In the genomic region with DNA sequence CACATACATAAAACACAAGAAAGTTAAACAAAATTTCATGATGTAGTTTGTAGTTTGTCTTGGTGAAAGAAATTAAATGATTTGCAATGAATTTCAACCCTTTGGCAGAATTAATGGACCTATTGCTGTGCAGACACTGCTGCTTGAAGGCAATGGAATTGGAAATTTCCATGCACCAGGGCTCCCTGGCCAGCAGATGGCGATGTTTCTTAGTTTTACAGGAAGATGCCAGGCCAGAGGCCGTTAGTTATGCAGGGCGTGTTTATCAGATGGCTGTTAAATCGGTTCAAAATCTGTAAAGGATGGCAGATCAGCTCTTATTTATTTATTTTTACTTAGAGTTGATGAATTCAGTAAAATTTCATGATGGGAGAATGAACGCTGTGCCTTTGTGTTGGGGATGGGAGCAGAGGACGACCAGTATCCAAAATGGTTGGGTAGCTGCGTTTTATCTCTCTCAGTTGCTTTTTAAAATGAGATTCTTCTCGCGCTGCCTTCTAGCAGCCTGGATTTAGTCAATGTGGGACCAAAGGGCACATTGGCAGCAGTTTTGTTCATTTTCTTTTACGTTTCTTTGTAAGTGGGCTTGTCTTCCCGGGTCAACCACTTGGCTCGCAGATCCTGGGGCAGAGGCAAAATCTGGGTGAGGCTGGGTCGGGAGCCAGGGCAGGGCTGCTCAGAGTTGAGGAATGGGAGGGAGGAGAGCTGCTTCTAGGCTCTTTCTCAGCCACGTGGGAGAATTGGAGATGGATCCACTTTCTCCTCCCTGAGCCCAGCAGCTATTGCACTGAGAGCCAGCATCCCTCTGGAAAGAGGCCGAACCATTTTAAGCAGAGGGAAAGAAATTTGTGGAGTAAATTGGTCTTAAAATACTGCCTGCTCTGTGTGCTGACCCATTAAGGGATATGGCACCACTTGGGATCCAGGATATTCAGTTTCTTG, we compare ENCODE assay signal across 8 cellular contexts.
A peak's percentile ranks its signal among the peaks of the same experiment; 100 is the strongest.
DNase-seq lines count a peak whose midpoint lies in the region; FAIRE-seq and TF ChIP-seq lines count a peak whose summit lies in the region.

No MANE protein-coding gene starts in this region.

- DNase-seq in GM04504 (ENCODE audit: low read depth) (peak; percentile 43), H54 (ENCODE audit: insufficient read length, low spot score) (peak; percentile 7), LoVo (ENCODE audit: low spot score) (peak; percentile 75), RWPE1 (ENCODE audit: low spot score) (peak; percentile 31), globus pallidus (ENCODE audit: low spot score) (peak; percentile 86), urothelium cell line (ENCODE audit: low spot score) (peak; percentile 57)
- DNase-seq in activated naive CD4-positive, alpha-beta T cell treated with Interleukin-2 at 50 U/mL for 16 hours, result peak; percentile 52

- TF ChIP-seq CTCF in RWPE1 (conservative IDR thresholded peaks at IDR 0.05; ENCODE audit: low read depth) (peak; percentile 87), parathyroid adenoma (IDR thresholded peaks at IDR 0.05) (peak; percentile 90)

- H3K4me1 ChIP-seq in parathyroid adenoma, result no peaks in the 10 kb centered on the region

- no peaks in the 10 kb centered on the region for H3K79me2 ChIP-seq in parathyroid adenoma

- H3K9ac ChIP-seq in parathyroid adenoma, result no peak overlapping the region

- peak overlapping the region; percentile 37 for H3K4me2 ChIP-seq in parathyroid adenoma (ENCODE audit: low read length)

- TF ChIP-seq POLR2A in H54 (IDR thresholded peaks at IDR 0.05; ENCODE audit: low read depth, low read length), result no peak

- CTCF ChIA-PET in RWPE1 (lab: Yijun Ruan, JAX), result interaction anchor here (0.8 to 1.4 kb wide), 3 partner anchors 9 to 973 kb away, joined by 3 to 5 read pairs (median 3); no protein-coding TSS in a partner anchor

- H3K4me3 ChIP-seq in parathyroid adenoma (ENCODE audit: low read depth, low read length), result no peak overlapping the region

- no peaks in the 10 kb centered on the region for H3K27me3 ChIP-seq in parathyroid adenoma (ENCODE audit: control insufficient read depth, insufficient read depth, low read length)

- POLR2A ChIA-PET in RWPE1 (lab: Yijun Ruan, JAX; ENCODE audit: low non-redundant PET), result no interaction called here

- FAIRE-seq in H54 (lab: Jason Lieb, UNC) (no peak), urothelium cell line (lab: Jason Lieb, UNC) (no peak)

- H3K9me3 ChIP-seq in parathyroid adenoma (ENCODE audit: control insufficient read depth, low read length), result no peaks in the 10 kb centered on the region

- no peak overlapping the region for H3K27ac ChIP-seq in RWPE1
- H3K27ac ChIP-seq in parathyroid adenoma, result no peak overlapping the region

- no peaks in the 10 kb centered on the region for H3K36me3 ChIP-seq in parathyroid adenoma (ENCODE audit: control insufficient read depth, insufficient read depth, low read length)

- peak overlapping the region; percentile 75 for H2AFZ ChIP-seq in parathyroid adenoma

Comparison
In these comparisons a context has a peak if more than half of its experiments do, and no peak if none do; other contexts are left out.
1. DNase-seq: peak in every context shown above with its lines; median percentile 86 in globus pallidus; 75 in LoVo; 57 in urothelium cell line; 52 in activated naive CD4-positive, alpha-beta T cell treated with Interleukin-2 at 50 U/mL for 16 hours; 43 in GM04504; 31 in RWPE1; 7 in H54.